38 cellular contexts compared by ENCODE assay signal in the genomic region with DNA sequence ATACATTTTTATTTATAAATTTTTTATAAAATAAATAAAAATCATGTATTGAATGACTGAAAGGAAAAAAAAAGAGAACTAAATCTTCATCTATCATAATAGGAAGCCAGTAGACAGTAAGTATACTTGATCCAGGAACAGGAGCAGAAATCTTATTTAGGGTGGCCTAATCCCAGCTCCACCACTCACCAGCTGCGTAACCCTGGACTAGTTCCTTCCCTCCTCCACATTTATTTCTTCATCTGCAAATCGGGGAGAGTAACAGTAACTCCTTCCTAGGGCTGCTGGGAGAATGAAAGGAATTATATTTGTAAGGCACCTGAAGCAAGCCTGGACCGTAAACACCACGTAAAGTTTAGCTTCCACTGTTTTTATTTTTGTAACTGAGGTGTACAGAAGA. TPM values are rescaled to one million over a fixed set of nuclear protein-coding genes. Genes with fewer than 3 reads are reported as not detected.
"Had no signal": no experiment of that assay in that cellular context is flagged by ENCODE, and none has a peak within 500 bp of the region (broad histone marks: within the 10 kb centered on the region; RNA-seq: fewer than 3 reads in every experiment).

No MANE protein-coding gene starts in this region.

- H3K9me3 ChIP-seq: esophagus muscularis mucosa, gastroesophageal sphincter had no signal

- H3K4me1 Mint-ChIP-seq: activated CD4-positive, alpha-beta T cell treated with anti-CD3 and anti-CD28 coated beads for 36 hours; activated CD4-positive, alpha-beta T cell treated with anti-CD3 and anti-CD28 coated beads, Interleukin-2, amount 10 ng/mL, durations not matched to agents 24 days and 14 days; activated CD8-positive, alpha-beta memory T cell treated with anti-CD3 and anti-CD28 coated beads, Interleukin-2, amount 10 ng/mL, durations not matched to agents 7 days and 5 days; activated naive CD4-positive, alpha-beta T cell treated with anti-CD3 and anti-CD28 coated beads, Interleukin-2, amount 50 U/mL, for 24 hours; activated naive CD8-positive, alpha-beta T cell treated with anti-CD3 and anti-CD28 coated beads for 36 hours; activated naive CD8-positive, alpha-beta T cell treated with anti-CD3 and anti-CD28 coated beads, Interleukin-2, amount 50 U/mL, for 24 hours; central memory CD8-positive, alpha-beta T cell had no signal

- H3K36me3 ChIP-seq: brain microvascular endothelial cell, esophagus muscularis mucosa, gastroesophageal sphincter, WERI-Rb-1 had no signal

- H3K9me3 Mint-ChIP-seq: activated CD4-positive, alpha-beta memory T cell treated with anti-CD3 and anti-CD28 coated beads for 36 hours; activated CD4-positive, alpha-beta T cell treated with anti-CD3 and anti-CD28 coated beads, Interleukin-2, amount 10 ng/mL, durations not matched to agents 24 days and 14 days; activated naive CD4-positive, alpha-beta T cell treated with anti-CD3 and anti-CD28 coated beads for 36 hours; activated naive CD4-positive, alpha-beta T cell treated with anti-CD3 and anti-CD28 coated beads, Interleukin-2, amount 50 U/mL, for 24 hours; activated naive CD8-positive, alpha-beta T cell treated with anti-CD3 and anti-CD28 coated beads for 36 hours; activated naive CD8-positive, alpha-beta T cell treated with anti-CD3 and anti-CD28 coated beads, Interleukin-2, amount 50 U/mL, for 24 hours; activated T-helper 1 cell treated with anti-CD3 and anti-CD28 coated beads, Interleukin-12 subunit alpha, Interleukin-12 subunit beta, Interleukin-2, Interleukin-4 antibody, amounts not matched to agents 30 ng/mL and 10 ng/mL and 1 ng/mL, durations not matched to agents 14 hours and 24 hours and 36 hours; activated T-helper 2 cell treated with anti-CD3 and anti-CD28 coated beads, Interferon-gamma antibody, Interleukin-2, Interleukin-4, amounts not matched to agents 10 μg/mL and 5 μg/mL and 100 μg/mL, durations not matched to agents 14 hours and 24 hours and 36 hours; central memory CD8-positive, alpha-beta T cell; dendritic cell treated with granulocyte-macrophage colony-stimulating factor and Interleukin-4, amounts not matched to agents 40 ng/mL and 50 ng/mL, for 4 days; endodermal cell; T-helper 2 cell treated with Interferon-gamma antibody and Interleukin-4, amounts not matched to agents 5 μg/mL and 100 μg/mL, for 36 hours had no signal

- DNase-seq: activated CD4-positive, alpha-beta memory T cell treated with anti-CD3 and anti-CD28 coated beads for 36 hours; activated CD4-positive, alpha-beta T cell treated with anti-CD3 and anti-CD28 coated beads for 36 hours; activated CD4-positive, alpha-beta T cell treated with anti-CD3 and anti-CD28 coated beads, Interleukin-2, amount 10 ng/mL, durations not matched to agents 24 days and 14 days; activated CD4-positive, CD25-positive, alpha-beta regulatory T cell; activated CD4-positive, CD25-positive, alpha-beta regulatory T cell treated with anti-CD3 and anti-CD28 coated beads, Interleukin-2, amount 50 U/mL, for 72 hours; activated CD8-positive, alpha-beta memory T cell treated with anti-CD3 and anti-CD28 coated beads, Interleukin-2, amount 10 ng/mL, durations not matched to agents 7 days and 5 days; activated CD8-positive, alpha-beta memory T cell treated with anti-CD3 and anti-CD28 coated beads, Interleukin-2, amount 50 U/mL, for 4 hours; activated CD8-positive, alpha-beta T cell treated with anti-CD3 and anti-CD28 coated beads, Interleukin-2, amount 10 ng/mL, durations not matched to agents 7 days and 5 days; activated effector memory CD4-positive, alpha-beta T cell treated with anti-CD3 and anti-CD28 coated beads, Interleukin-2, amount 50 U/mL, for 16 hours; activated naive CD4-positive, alpha-beta T cell treated with anti-CD3 and anti-CD28 coated beads for 36 hours; activated naive CD8-positive, alpha-beta T cell treated with anti-CD3 and anti-CD28 coated beads for 36 hours; activated naive CD8-positive, alpha-beta T cell treated with anti-CD3 and anti-CD28 coated beads, Interleukin-2, amount 50 U/mL, for 24 hours; activated T-cell treated with anti-CD3 and anti-CD28 coated beads, Interleukin-2, amount 50 U/mL, for 1 hour; activated T-cell treated with anti-CD3 and anti-CD28 coated beads, Interleukin-2, amount 50 U/mL, for 48 hours; amniotic stem cell; anterior cingulate cortex; brain microvascular endothelial cell; dorsolateral prefrontal cortex; effector memory CD4-positive, alpha-beta T cell; endodermal cell; erythroblast; foreskin keratinocyte; head of caudate nucleus; T-helper 1 cell; T-helper 17 cell; T1000; WERI-Rb-1 had no signal

- H3K27ac Mint-ChIP-seq: activated CD4-positive, alpha-beta memory T cell treated with anti-CD3 and anti-CD28 coated beads for 36 hours; activated CD4-positive, alpha-beta T cell treated with anti-CD3 and anti-CD28 coated beads for 36 hours; activated CD4-positive, alpha-beta T cell treated with anti-CD3 and anti-CD28 coated beads, Interleukin-2, amount 10 ng/mL, durations not matched to agents 24 days and 14 days; activated CD8-positive, alpha-beta memory T cell treated with anti-CD3 and anti-CD28 coated beads, Interleukin-2, amount 10 ng/mL, durations not matched to agents 7 days and 5 days; activated CD8-positive, alpha-beta T cell treated with anti-CD3 and anti-CD28 coated beads, Interleukin-2, amount 10 ng/mL, durations not matched to agents 7 days and 5 days; activated naive CD4-positive, alpha-beta T cell treated with anti-CD3 and anti-CD28 coated beads for 36 hours; activated naive CD4-positive, alpha-beta T cell treated with anti-CD3 and anti-CD28 coated beads, Interleukin-2, amount 50 U/mL, for 24 hours; activated naive CD8-positive, alpha-beta T cell treated with anti-CD3 and anti-CD28 coated beads for 36 hours; activated naive CD8-positive, alpha-beta T cell treated with anti-CD3 and anti-CD28 coated beads, Interleukin-2, amount 50 U/mL, for 24 hours; activated T-helper 1 cell treated with anti-CD3 and anti-CD28 coated beads, Interleukin-12 subunit alpha, Interleukin-12 subunit beta, Interleukin-2, Interleukin-4 antibody, amounts not matched to agents 30 ng/mL and 10 ng/mL and 1 ng/mL, durations not matched to agents 14 hours and 24 hours and 36 hours; activated T-helper 2 cell treated with anti-CD3 and anti-CD28 coated beads, Interferon-gamma antibody, Interleukin-2, Interleukin-4, amounts not matched to agents 10 μg/mL and 5 μg/mL and 100 μg/mL, durations not matched to agents 14 hours and 24 hours and 36 hours; dendritic cell treated with granulocyte-macrophage colony-stimulating factor and Interleukin-4, amounts not matched to agents 40 ng/mL and 50 ng/mL, for 4 days; endodermal cell; T-helper 17 cell; T-helper 2 cell treated with Interferon-gamma antibody and Interleukin-4, amounts not matched to agents 5 μg/mL and 100 μg/mL, for 36 hours had no signal

- H3K27me3 ChIP-seq: brain microvascular endothelial cell, dorsolateral prefrontal cortex had no signal

- H3K4me3 ChIP-seq: coronary artery, dorsolateral prefrontal cortex, esophagus muscularis mucosa, gastroesophageal sphincter had no signal

- H3K27ac ChIP-seq: brain microvascular endothelial cell, coronary artery, dorsolateral prefrontal cortex, esophagus muscularis mucosa, foreskin keratinocyte, gastroesophageal sphincter, WERI-Rb-1 had no signal

- H3K4me3 Mint-ChIP-seq: activated CD4-positive, alpha-beta memory T cell treated with anti-CD3 and anti-CD28 coated beads for 36 hours; activated CD4-positive, alpha-beta T cell treated with anti-CD3 and anti-CD28 coated beads for 36 hours; activated CD4-positive, alpha-beta T cell treated with anti-CD3 and anti-CD28 coated beads, Interleukin-2, amount 10 ng/mL, durations not matched to agents 24 days and 14 days; activated CD8-positive, alpha-beta memory T cell treated with anti-CD3 and anti-CD28 coated beads, Interleukin-2, amount 10 ng/mL, durations not matched to agents 7 days and 5 days; activated CD8-positive, alpha-beta T cell treated with anti-CD3 and anti-CD28 coated beads, Interleukin-2, amount 10 ng/mL, durations not matched to agents 7 days and 5 days; activated naive CD4-positive, alpha-beta T cell treated with anti-CD3 and anti-CD28 coated beads for 36 hours; activated naive CD4-positive, alpha-beta T cell treated with anti-CD3 and anti-CD28 coated beads, Interleukin-2, amount 50 U/mL, for 24 hours; activated naive CD8-positive, alpha-beta T cell treated with anti-CD3 and anti-CD28 coated beads for 36 hours; activated naive CD8-positive, alpha-beta T cell treated with anti-CD3 and anti-CD28 coated beads, Interleukin-2, amount 50 U/mL, for 24 hours; activated T-helper 1 cell treated with anti-CD3 and anti-CD28 coated beads, Interleukin-12 subunit alpha, Interleukin-12 subunit beta, Interleukin-2, Interleukin-4 antibody, amounts not matched to agents 30 ng/mL and 10 ng/mL and 1 ng/mL, durations not matched to agents 14 hours and 24 hours and 36 hours; central memory CD8-positive, alpha-beta T cell; dendritic cell treated with granulocyte-macrophage colony-stimulating factor and Interleukin-4, amounts not matched to agents 40 ng/mL and 50 ng/mL, for 4 days; endodermal cell; T-helper 17 cell; T-helper 2 cell treated with Interferon-gamma antibody and Interleukin-4, amounts not matched to agents 5 μg/mL and 100 μg/mL, for 36 hours had no signal

- FAIRE-seq: astrocyte, bronchial epithelial cell had no signal

- H3K36me3 Mint-ChIP-seq: activated CD4-positive, alpha-beta memory T cell treated with anti-CD3 and anti-CD28 coated beads for 36 hours; activated CD8-positive, alpha-beta memory T cell treated with anti-CD3 and anti-CD28 coated beads, Interleukin-2, amount 10 ng/mL, durations not matched to agents 7 days and 5 days; activated naive CD4-positive, alpha-beta T cell treated with anti-CD3 and anti-CD28 coated beads, Interleukin-2, amount 50 U/mL, for 24 hours; activated naive CD8-positive, alpha-beta T cell treated with anti-CD3 and anti-CD28 coated beads for 36 hours had no signal

- H3K27me3 Mint-ChIP-seq: activated CD4-positive, alpha-beta T cell treated with anti-CD3 and anti-CD28 coated beads for 36 hours; activated naive CD4-positive, alpha-beta T cell treated with anti-CD3 and anti-CD28 coated beads, Interleukin-2, amount 50 U/mL, for 24 hours; activated naive CD8-positive, alpha-beta T cell treated with anti-CD3 and anti-CD28 coated beads for 36 hours had no signal

- H3K4me1 ChIP-seq: esophagus muscularis mucosa, foreskin keratinocyte, gastroesophageal sphincter had no signal

RNA-seq across cellular contexts. Expression of gene GLIS1, which starts 17.9 kb away (rescaled TPM):
- polyA plus RNA-seq: foreskin keratinocyte had no signal
